Comparison of ENCODE assay signal across 21 cellular contexts in genomic region chr9:109846781-109847180, GRCh38.
"Had no signal": no experiment of that assay in that cellular context is flagged by ENCODE, and none has a peak within 500 bp of the region (broad histone marks: within the 10 kb centered on the region; RNA-seq: fewer than 3 reads in every experiment).

No MANE protein-coding gene starts in this region.

- H3K4me1 ChIP-seq: colonic mucosa, stomach, testis had no signal

- H3K27ac ChIP-seq: brain microvascular endothelial cell, colonic mucosa, gastrocnemius medialis, heart right ventricle, right atrium auricular region, stomach, testis had no signal

- H3K36me3 ChIP-seq: brain microvascular endothelial cell, colonic mucosa, gastrocnemius medialis, heart right ventricle, right atrium auricular region, stomach had no signal

- H3K4me2 ChIP-seq: smooth muscle cell had no signal

- H3K9me3 ChIP-seq: colonic mucosa, gastrocnemius medialis, heart right ventricle, right atrium auricular region, stomach, testis had no signal

- H3K27me3 ChIP-seq: brain microvascular endothelial cell, colonic mucosa, gastrocnemius medialis, heart right ventricle, right atrium auricular region, stomach, testis had no signal

- ATAC-seq: activated CD8-positive, alpha-beta T cell treated with anti-CD3 and anti-CD28 coated beads, Interleukin-2, amount 10 ng/mL, durations not matched to agents 7 days and 5 days; gastrocnemius medialis; heart right ventricle; left colon; stimulated activated effector memory CD8-positive, alpha-beta T cell treated with anti-CD3 and anti-CD28 coated beads, Interleukin-12 subunit alpha, Interleukin-12 subunit beta, amount 100 ng/mL, for 72 hours; T-cell had no signal

- DNase-seq: activated CD4-positive, alpha-beta T cell treated with anti-CD3 and anti-CD28 coated beads for 48 hours; activated CD4-positive, CD25-positive, alpha-beta regulatory T cell; activated CD8-positive, alpha-beta T cell treated with anti-CD3 and anti-CD28 coated beads, Interleukin-2, amount 10 ng/mL, durations not matched to agents 7 days and 5 days; activated naive CD4-positive, alpha-beta T cell treated with anti-CD3 and anti-CD28 coated beads for 36 hours; activated T-cell treated with anti-CD3 and anti-CD28 coated beads, Interleukin-2, amount 50 U/mL, for 24 hours; brain microvascular endothelial cell; central memory CD4-positive, alpha-beta T cell; colonic mucosa; endodermal cell; gastrocnemius medialis; heart right ventricle; left colon; stimulated activated CD4-positive, alpha-beta T cell treated with anti-CD3 and anti-CD28 coated beads, Interleukin-4, amount 100 ng/mL, for 24 hours; stomach; T-cell; T-helper 9 cell; testis had no signal

- H3K4me3 ChIP-seq: colonic mucosa, gastrocnemius medialis, heart right ventricle, lung, right atrium auricular region, smooth muscle cell, stomach, testis had no signal
